15 cellular contexts compared by ENCODE assay signal in genomic region chr3:42735021-42735420, GRCh38. TPM values are rescaled to one million over a fixed set of nuclear protein-coding genes. Genes with fewer than 3 reads are reported as not detected.
DNase-seq lines count a peak whose midpoint lies in the region; ATAC-seq and TF ChIP-seq lines count a peak whose summit lies in the region.
"Had no signal": no experiment of that assay in that cellular context is flagged by ENCODE, and none has a peak within 500 bp of the region (broad histone marks: within the 10 kb centered on the region; RNA-seq: fewer than 3 reads in every experiment).

No MANE protein-coding gene starts in this region.

- no peak for TF ChIP-seq EP300 in gastroesophageal sphincter (IDR thresholded peaks at IDR 0.05)

- intact Hi-C loops in CD8-positive, alpha-beta T cell (cut with DNase I, micrococcal nuclease), result no loop called here
- intact Hi-C loops in CD4-positive, alpha-beta memory T cell (cut with micrococcal nuclease), result no loop called here

- H2AFZ ChIP-seq in osteoblast (ENCODE audit: low read length), result no peak overlapping the region

- TF ChIP-seq POLR2A in gastroesophageal sphincter (IDR thresholded peaks at IDR 0.05), result no peak

- H3K4me1 ChIP-seq in osteoblast (ENCODE audit: insufficient read depth, low read length), result no peaks in the 10 kb centered on the region
- H3K4me1 ChIP-seq in gastroesophageal sphincter, result peaks cover 0 to 3% (median 0%) of the 10 kb centered on the region in 3 donors
- H3K4me1 ChIP-seq in CD8-positive, alpha-beta T cell (ENCODE audit: insufficient read depth, low read length), result no peaks in the 10 kb centered on the region
- no peaks in the 10 kb centered on the region for H3K4me1 ChIP-seq in CD4-positive, alpha-beta memory T cell (ENCODE audit: insufficient read depth, low read length)

- no peak overlapping the region for H3K4me3 Mint-ChIP-seq in activated CD8-positive, alpha-beta memory T cell treated with anti-CD3 and anti-CD28 coated beads, Interleukin-2, amount 10 ng/mL, durations not matched to agents 7 days and 5 days
- H3K4me3 Mint-ChIP-seq in CD8-positive, alpha-beta T cell, result no peak overlapping the region
- no peak overlapping the region for H3K4me3 Mint-ChIP-seq in CD4-positive, alpha-beta memory T cell

- no peak for TF ChIP-seq CTCF in osteoblast (IDR thresholded peaks at IDR 0.05; ENCODE audit: extremely low read depth, low read depth, low read length)
- no peak for TF ChIP-seq CTCF in gastroesophageal sphincter (IDR thresholded peaks at IDR 0.05)
- TF ChIP-seq CTCF in CD8-positive, alpha-beta T cell (IDR thresholded peaks at IDR 0.05), result no peak

- H3K27ac ChIP-seq in osteoblast (ENCODE audit: low read depth, low read length) (no peak overlapping the region), gastroesophageal sphincter (no peak overlapping the region)
- H3K27ac ChIP-seq in CD8-positive, alpha-beta T cell (ENCODE audit: low read depth, low read length), result no peak overlapping the region
- no peak overlapping the region for H3K27ac ChIP-seq in CD4-positive, alpha-beta memory T cell (ENCODE audit: low read depth, low read length)

- CTCF ChIA-PET in activated CD8-positive, alpha-beta memory T cell treated with anti-CD3 and anti-CD28 coated beads, Interleukin-2, amount 10 ng/mL, durations not matched to agents 7 days and 5 days (lab: Charles Lee), result interaction anchor here (1.1 to 1.6 kb wide), 3 partner anchors 10 to 13 kb away, joined by 3 to 5 read pairs (median 4); no protein-coding TSS in a partner anchor
- CTCF ChIA-PET in CD8-positive, alpha-beta T cell (lab: Charles Lee), result interaction anchor here (1.3 kb wide), 1 partner anchor 11 kb away, joined by 3 read pairs; no protein-coding TSS in a partner anchor
- CTCF ChIA-PET in CD4-positive, alpha-beta memory T cell (lab: Charles Lee; ENCODE audit: partially characterized antibody), result interaction anchor here (1.5 kb wide), 1 partner anchor 10 kb away, joined by 10 read pairs; no protein-coding TSS in a partner anchor

- no peak for ATAC-seq in activated CD8-positive, alpha-beta memory T cell treated with anti-CD3 and anti-CD28 coated beads, Interleukin-2, amount 10 ng/mL, durations not matched to agents 7 days and 5 days
- no peak for ATAC-seq in gastroesophageal sphincter
- ATAC-seq in CD8-positive, alpha-beta T cell, result no peak

- H3K4me2 ChIP-seq in osteoblast (ENCODE audit: insufficient read depth, low read length), result no peak overlapping the region

- no peaks in the 10 kb centered on the region for H3K27me3 Mint-ChIP-seq in activated CD8-positive, alpha-beta memory T cell treated with anti-CD3 and anti-CD28 coated beads, Interleukin-2, amount 10 ng/mL, durations not matched to agents 7 days and 5 days
- H3K27me3 Mint-ChIP-seq in CD8-positive, alpha-beta T cell (ENCODE audit: low read depth), result no peaks in the 10 kb centered on the region
- H3K27me3 Mint-ChIP-seq in CD4-positive, alpha-beta memory T cell, result no peaks in the 10 kb centered on the region

- H3K4me1 Mint-ChIP-seq in activated CD8-positive, alpha-beta memory T cell treated with anti-CD3 and anti-CD28 coated beads, Interleukin-2, amount 10 ng/mL, durations not matched to agents 7 days and 5 days, result no peaks in the 10 kb centered on the region
- H3K4me1 Mint-ChIP-seq in CD8-positive, alpha-beta T cell (ENCODE audit: low read depth), result no peaks in the 10 kb centered on the region
- H3K4me1 Mint-ChIP-seq in CD4-positive, alpha-beta memory T cell, result no peaks in the 10 kb centered on the region

- H3K27ac Mint-ChIP-seq in activated CD8-positive, alpha-beta memory T cell treated with anti-CD3 and anti-CD28 coated beads, Interleukin-2, amount 10 ng/mL, durations not matched to agents 7 days and 5 days, result no peak overlapping the region
- H3K27ac Mint-ChIP-seq in CD8-positive, alpha-beta T cell, result no peak overlapping the region
- H3K27ac Mint-ChIP-seq in CD4-positive, alpha-beta memory T cell, result no peak overlapping the region

- POLR2A ChIA-PET in CD8-positive, alpha-beta T cell (lab: Charles Lee), result interaction anchor here (0.5 kb wide), 1 partner anchor 951 kb away, joined by 4 read pairs; no protein-coding TSS in a partner anchor
- POLR2A ChIA-PET in CD4-positive, alpha-beta memory T cell (lab: Charles Lee; ENCODE audit: partially characterized antibody), result no interaction called here

- no peaks in the 10 kb centered on the region for H3K9me3 ChIP-seq in osteoblast (ENCODE audit: low read depth, low read length)
- H3K9me3 ChIP-seq in gastroesophageal sphincter, result no peaks in the 10 kb centered on the region
- H3K9me3 ChIP-seq in CD8-positive, alpha-beta T cell (ENCODE audit: low read length), result no peaks in the 10 kb centered on the region
- no peaks in the 10 kb centered on the region for H3K9me3 ChIP-seq in CD4-positive, alpha-beta memory T cell (ENCODE audit: control insufficient read depth in 1 of 2, low read length in 2 of 2)

- no peak overlapping the region for H3K4me3 ChIP-seq in osteoblast (ENCODE audit: insufficient read depth, low read length)
- H3K4me3 ChIP-seq in gastroesophageal sphincter, result no peak overlapping the region
- H3K4me3 ChIP-seq in CD8-positive, alpha-beta T cell (ENCODE audit: low read depth, low read length), result no peak overlapping the region
- no peak overlapping the region for H3K4me3 ChIP-seq in CD4-positive, alpha-beta memory T cell (ENCODE audit: low read length in 2 of 2)

- no peaks in the 10 kb centered on the region for H3K9me3 Mint-ChIP-seq in activated CD8-positive, alpha-beta memory T cell treated with anti-CD3 and anti-CD28 coated beads, Interleukin-2, amount 10 ng/mL, durations not matched to agents 7 days and 5 days (ENCODE audit: low read depth)
- H3K9me3 Mint-ChIP-seq in CD8-positive, alpha-beta T cell, result no peaks in the 10 kb centered on the region
- no peaks in the 10 kb centered on the region for H3K9me3 Mint-ChIP-seq in CD4-positive, alpha-beta memory T cell

- H3K36me3 Mint-ChIP-seq in activated CD8-positive, alpha-beta memory T cell treated with anti-CD3 and anti-CD28 coated beads, Interleukin-2, amount 10 ng/mL, durations not matched to agents 7 days and 5 days, result no peaks in the 10 kb centered on the region
- no peaks in the 10 kb centered on the region for H3K36me3 Mint-ChIP-seq in CD8-positive, alpha-beta T cell
- no peaks in the 10 kb centered on the region for H3K36me3 Mint-ChIP-seq in CD4-positive, alpha-beta memory T cell

- H3K36me3 ChIP-seq in osteoblast (ENCODE audit: insufficient read depth, low read length) (no peaks in the 10 kb centered on the region), gastroesophageal sphincter (no peaks in the 10 kb centered on the region)
- H3K36me3 ChIP-seq in CD8-positive, alpha-beta T cell (ENCODE audit: insufficient read depth, low read length), result no peaks in the 10 kb centered on the region
- H3K36me3 ChIP-seq in CD4-positive, alpha-beta memory T cell (ENCODE audit: insufficient read depth, low read length), result no peaks in the 10 kb centered on the region

- WGBS in gastroesophageal sphincter (ENCODE audit: low coverage in 1 of 2), 2 donors, result 64 to 74% methylated on average over 6 to 8 of the region's 8 CpGs

- no peaks in the 10 kb centered on the region for H4K20me1 ChIP-seq in osteoblast (ENCODE audit: insufficient read depth, low read length)

- DNase-seq in activated CD8-positive, alpha-beta memory T cell treated with anti-CD3 and anti-CD28 coated beads for 24 hours, result peak; percentile 7
- DNase-seq in activated CD8-positive, alpha-beta memory T cell treated with anti-CD3 and anti-CD28 coated beads, Interleukin-2, amount 10 ng/mL, durations not matched to agents 7 days and 5 days, result no peak
- DNase-seq in NCI-H510A treated with DMSO at 0.1 percent for 48 hours (lab: John Stamatoyannopoulos, UW) (peak; percentile 57), ecto neural progenitor cell (ENCODE audit: low spot score) (peak; percentile 34), osteoblast (ENCODE audit: insufficient read length, low spot score, missing footprints) (peak; percentile 36)
- no peak for DNase-seq in CD8-positive, alpha-beta T cell
- no peak for DNase-seq in CD4-positive, alpha-beta memory T cell
- DNase-seq: COR-L47, IMR-90, NCI-H2029 treated with DMSO at 0.1 percent for 48 hours, NCI-H526 had no signal

- no peaks in the 10 kb centered on the region for H3K79me2 ChIP-seq in osteoblast (ENCODE audit: insufficient read depth, low read length)

- H3K27me3 ChIP-seq in osteoblast (ENCODE audit: insufficient read depth, low read length), result no peaks in the 10 kb centered on the region
- no peaks in the 10 kb centered on the region for H3K27me3 ChIP-seq in gastroesophageal sphincter
- H3K27me3 ChIP-seq in CD8-positive, alpha-beta T cell (ENCODE audit: insufficient read depth, low read length), result no peaks in the 10 kb centered on the region
- no peaks in the 10 kb centered on the region for H3K27me3 ChIP-seq in CD4-positive, alpha-beta memory T cell (ENCODE audit: insufficient read depth, low read length)

RNA-seq across cellular contexts. Expression of gene HHATL, which starts 32.4 kb away (rescaled TPM):
- total RNA-seq in activated CD8-positive, alpha-beta memory T cell treated with anti-CD3 and anti-CD28 coated beads, Interleukin-2, amount 10 ng/mL, durations not matched to agents 7 days and 5 days, result not detected
- not detected in 2 replicates for total RNA-seq in osteoblast
- 1 to 10 TPM in 1 of 4 donors, under 1 TPM in 1, not detected in 2; 0.23 to 1.2 TPM for total RNA-seq in gastroesophageal sphincter
- total RNA-seq in CD8-positive, alpha-beta T cell, result not detected
- not detected for total RNA-seq in CD4-positive, alpha-beta memory T cell
- polyA plus RNA-seq in CD4-positive, alpha-beta memory T cell, result not detected
- total RNA-seq: IMR-90, LHCN-M2, OCI-LY7, RPMI7951 had no signal
- polyA plus RNA-seq: IMR-90 had no signal

RNA-seq across cellular contexts. Expression of gene CCDC13, which starts 38.0 kb away (rescaled TPM):
- under 1 TPM; 0.35 to 0.41 TPM for total RNA-seq in activated CD8-positive, alpha-beta memory T cell treated with anti-CD3 and anti-CD28 coated beads, Interleukin-2, amount 10 ng/mL, durations not matched to agents 7 days and 5 days
- total RNA-seq in osteoblast (0.72 and 0.88 TPM in 2 replicates), gastroesophageal sphincter (1 to 10 TPM; 2.8 to 7.4 (median 5.6) TPM)
- total RNA-seq in CD8-positive, alpha-beta T cell, result under 1 TPM in 1 of 2 experiments, not detected in 1; 0.44 TPM
- under 1 TPM; 0.72 to 0.96 TPM for total RNA-seq in CD4-positive, alpha-beta memory T cell
- under 1 TPM; 0.15 to 0.25 TPM for polyA plus RNA-seq in CD4-positive, alpha-beta memory T cell

RNA-seq across cellular contexts. Expression of gene KLHL40, which starts 49.7 kb away (rescaled TPM):
- total RNA-seq in activated CD8-positive, alpha-beta memory T cell treated with anti-CD3 and anti-CD28 coated beads, Interleukin-2, amount 10 ng/mL, durations not matched to agents 7 days and 5 days, result not detected
- total RNA-seq in osteoblast (not detected in 2 replicates), gastroesophageal sphincter (not detected)
- total RNA-seq in CD8-positive, alpha-beta T cell, result not detected
- total RNA-seq in CD4-positive, alpha-beta memory T cell, result not detected
- not detected for polyA plus RNA-seq in CD4-positive, alpha-beta memory T cell
- total RNA-seq: IMR-90, OCI-LY7, RPMI7951 had no signal
- polyA plus RNA-seq: IMR-90 had no signal

Comparison
In these comparisons a context has a peak if more than half of its experiments do, and no peak if none do; other contexts are left out.
1. DNase-seq: peak in activated CD8-positive, alpha-beta memory T cell treated with anti-CD3 and anti-CD28 coated beads for 24 hours (single experiment), NCI-H510A treated with DMSO at 0.1 percent for 48 hours (single experiment), ecto neural progenitor cell (single experiment) and osteoblast (single experiment); none in activated CD8-positive, alpha-beta memory T cell treated with anti-CD3 and anti-CD28 coated beads, Interleukin-2, amount 10 ng/mL, durations not matched to agents 7 days and 5 days (single experiment), CD8-positive, alpha-beta T cell (0 of 7) and CD4-positive, alpha-beta memory T cell (0 of 5).